In genomic region chr13:99956473-99957349, GRCh38 we compare ENCODE assay signal across 10 cellular contexts. TPM values are rescaled to one million over a fixed set of nuclear protein-coding genes. Genes with fewer than 3 reads are reported as not detected.
A peak's percentile ranks its signal among the peaks of the same experiment; 100 is the strongest.
DNase-seq lines count a peak whose midpoint lies in the region; ATAC-seq and TF ChIP-seq lines count a peak whose summit lies in the region.
"Had no signal": no experiment of that assay in that cellular context is flagged by ENCODE, and none has a peak within 500 bp of the region (broad histone marks: within the 10 kb centered on the region; RNA-seq: fewer than 3 reads in every experiment).

No MANE protein-coding gene starts in this region.

- peak overlapping the region; percentile 70 to 77 for H3K4me3 Mint-ChIP-seq in activated T-cell treated with anti-CD3 and anti-CD28 coated beads, Interleukin-2, amount 50 U/mL, for 72 hours

- H3K36me3 Mint-ChIP-seq in activated T-cell treated with anti-CD3 and anti-CD28 coated beads, Interleukin-2, amount 50 U/mL, for 72 hours (ENCODE audit: insufficient read depth in 2 of 2) = peaks cover 0 to 6% of the 10 kb centered on the region in 2 donors

- TF ChIP-seq CTCF in spleen (IDR thresholded peaks at IDR 0.05 in 8 of 11, conservative IDR thresholded peaks at IDR 0.05 in 3 of 11) = no peak

- WGBS in spleen, 5 donors = 1 to 6% (median 3%) methylated on average over 59 to 68 of the region's 68 CpGs

- H3K27me3 ChIP-seq in spleen (replicated peaks in 1 of 7) = peaks cover 16 to 100% (median 82%) of the 10 kb centered on the region in 7 donors

- no peaks in the 10 kb centered on the region for H3K9me3 Mint-ChIP-seq in activated T-cell treated with anti-CD3 and anti-CD28 coated beads, Interleukin-2, amount 50 U/mL, for 72 hours

- H3K27ac ChIP-seq in spleen = no peak overlapping the region
- H3K27ac ChIP-seq: A549, PC-9 had no signal

- no peaks in the 10 kb centered on the region for H3K36me3 ChIP-seq in spleen

- TF ChIP-seq POLR2A in spleen (IDR thresholded peaks at IDR 0.05) = no peak

- peaks cover 24% of the 10 kb centered on the region for H3K4me1 Mint-ChIP-seq in activated T-cell treated with anti-CD3 and anti-CD28 coated beads, Interleukin-2, amount 50 U/mL, for 72 hours (ENCODE audit: low read depth)

- no peaks in the 10 kb centered on the region for H3K9me3 ChIP-seq in spleen
- H3K9me3 ChIP-seq: A549 had no signal

- peak overlapping the region in 7 of 8 donors; percentile 6 to 52 (median 15) for H3K4me3 ChIP-seq in spleen
- H3K4me3 ChIP-seq: A549, PC-9 had no signal

- peak in 1 of 2 donors; percentile 39 for ATAC-seq in activated T-cell treated with anti-CD3 and anti-CD28 coated beads, Interleukin-2, amount 50 U/mL, for 72 hours (replicated peaks in 1 of 2)
- ATAC-seq in HG02852 (IDR thresholded peaks at IDR 0.05; ENCODE audit: unreplicated experiment) (no peak), HG02763 (IDR thresholded peaks at IDR 0.05; ENCODE audit: unreplicated experiment) (no peak), GM19328 (IDR thresholded peaks at IDR 0.05; ENCODE audit: unreplicated experiment) (no peak)
- ATAC-seq: A549 had no signal

- DNase-seq in NCI-H2107 treated with DMSO at 0.1 percent for 48 hours (lab: John Stamatoyannopoulos, UW; ENCODE audit: unreplicated experiment) = peak; percentile 21
- DNase-seq in NCI-H2107 (lab: John Stamatoyannopoulos, UW) = no peak
- DNase-seq in activated T-cell treated with anti-CD3 and anti-CD28 coated beads, Interleukin-2, amount 50 U/mL, for 72 hours = no peak
- DNase-seq in iPS-NIHi11 (ENCODE audit: low spot score) = peak; percentile 53
- DNase-seq in spleen = no peak
- DNase-seq: PC-9 had no signal

- intact Hi-C loops in spleen (cut with DNase I; ENCODE audit: low total_unique reads) = no loop called here

- H3K27ac Mint-ChIP-seq in activated T-cell treated with anti-CD3 and anti-CD28 coated beads, Interleukin-2, amount 50 U/mL, for 72 hours = no peak overlapping the region

- H3K4me1 ChIP-seq in spleen = peaks cover 20 to 53% (median 39%) of the 10 kb centered on the region in 6 donors
- H3K4me1 ChIP-seq: A549 had no signal

- H3K27me3 Mint-ChIP-seq in activated T-cell treated with anti-CD3 and anti-CD28 coated beads, Interleukin-2, amount 50 U/mL, for 72 hours (ENCODE audit: low read depth) = peaks cover 92% of the 10 kb centered on the region

RNA-seq across cellular contexts. Expression of gene ZIC5, which starts 14.9 kb away (rescaled TPM):
- not detected for total RNA-seq in activated T-cell treated with anti-CD3 and anti-CD28 coated beads, Interleukin-2, amount 50 U/mL, for 72 hours
- total RNA-seq in spleen = not detected
- not detected for polyA plus RNA-seq in spleen

RNA-seq across cellular contexts. Expression of gene ZIC2, which starts 24.9 kb away (rescaled TPM):
- under 1 TPM in 1 of 2 donors, not detected in 1; 0.25 TPM for total RNA-seq in activated T-cell treated with anti-CD3 and anti-CD28 coated beads, Interleukin-2, amount 50 U/mL, for 72 hours
- not detected for total RNA-seq in spleen
- not detected for polyA plus RNA-seq in spleen

Comparison
In these comparisons a context has a peak if more than half of its experiments do, and no peak if none do; other contexts are left out.
1. DNase-seq: peak in NCI-H2107 treated with DMSO at 0.1 percent for 48 hours (single experiment) and iPS-NIHi11 (single experiment); none in NCI-H2107 (single experiment), activated T-cell treated with anti-CD3 and anti-CD28 coated beads, Interleukin-2, amount 50 U/mL, for 72 hours (0 of 2) and spleen (single experiment).